ENCODE assay signal across 9 cellular contexts in genomic region chr11:119382101-119382500, GRCh38. TPM values are rescaled to one million over a fixed set of nuclear protein-coding genes. Genes with fewer than 3 reads are reported as not detected.
DNase-seq lines count a peak whose midpoint lies in the region; ATAC-seq and TF ChIP-seq lines count a peak whose summit lies in the region.
"Had no signal": no experiment of that assay in that cellular context is flagged by ENCODE, and none has a peak within 500 bp of the region (broad histone marks: within the 10 kb centered on the region; RNA-seq: fewer than 3 reads in every experiment).

No MANE protein-coding gene starts in this region.

- ATAC-seq in HG03095 (IDR thresholded peaks at IDR 0.05; ENCODE audit: unreplicated experiment) = no peak
- no peak for ATAC-seq in HG03139 (IDR thresholded peaks at IDR 0.05; ENCODE audit: unreplicated experiment)

- no peak for TF ChIP-seq POLR2A in breast epithelium (IDR thresholded peaks at IDR 0.05)

- peak overlapping the region; percentile 81 for H3K4me3 ChIP-seq in ACC112 (ENCODE audit: low read depth, low read length)
- peak overlapping the region; percentile 54 for H3K4me3 ChIP-seq in H7 (ENCODE audit: insufficient read depth, low read depth, low read length)
- peak overlapping the region; percentile 43 to 68 (median 55) for H3K4me3 ChIP-seq in breast epithelium
- peak overlapping the region; percentile 47 for H3K4me3 ChIP-seq in mesodermal cell (ENCODE audit: extremely low read depth, insufficient read depth, low read length, poor library complexity, severe bottlenecking)

- H3K9me3 ChIP-seq in breast epithelium (no peaks in the 10 kb centered on the region), mesodermal cell (ENCODE audit: control insufficient read depth, low read length) (no peaks in the 10 kb centered on the region)

- H3K79me2 ChIP-seq in ACC112 (ENCODE audit: control insufficient read depth, insufficient read depth, low read length, unreplicated experiment) = no peaks in the 10 kb centered on the region

- TF ChIP-seq CTCF in breast epithelium (IDR thresholded peaks at IDR 0.05) = no peak

- WGBS in mesodermal cell (ENCODE audit: insufficient coverage in 2 of 2), 2 experiments = 28 to 33% methylated on average over 9 of the region's 9 CpGs

- DNase-seq in H7 (no peak), breast epithelium (ENCODE audit: low spot score in 2 of 2) (peak in 1 of 2 donors; percentile 35), hypothalamus (lab: John Stamatoyannopoulos, UW) (no peak)
- no peak for DNase-seq in activated naive CD4-positive, alpha-beta T cell treated with Interleukin-2 at 50 U/mL for 16 hours

- H3K27ac ChIP-seq in ACC112 (ENCODE audit: low read depth, low read length) = 0 out of 2 replicates have a peak overlapping the region, but pooled peaks have one; percentile 14
- peak overlapping the region; percentile 41 to 89 for H3K27ac ChIP-seq in breast epithelium
- H3K27ac ChIP-seq in mesodermal cell (ENCODE audit: low read depth, low read length, severe bottlenecking) = no peak overlapping the region

- intact Hi-C loops in breast epithelium (cut with DNase I; ENCODE audit: low total_unique reads) = no loop called here

- no peaks in the 10 kb centered on the region for H3K36me3 ChIP-seq in ACC112 (ENCODE audit: insufficient read depth, low read length)
- no peaks in the 10 kb centered on the region for H3K36me3 ChIP-seq in H7 (replicated peaks; ENCODE audit: control insufficient read depth, insufficient read depth, low read length)
- no peaks in the 10 kb centered on the region for H3K36me3 ChIP-seq in breast epithelium
- H3K36me3 ChIP-seq in mesodermal cell (ENCODE audit: control insufficient read depth, insufficient read depth, low read length) = no peaks in the 10 kb centered on the region

- H3K27me3 ChIP-seq in ACC112 (ENCODE audit: insufficient read depth, low read length) = peaks cover 16% of the 10 kb centered on the region; the same call in 1 of the 2 replicates
- peaks cover 20% of the 10 kb centered on the region for H3K27me3 ChIP-seq in H7 (ENCODE audit: control insufficient read depth, insufficient read depth, low read length)
- H3K27me3 ChIP-seq in breast epithelium = no peaks in the 10 kb centered on the region

- H3K4me1 ChIP-seq in ACC112 (ENCODE audit: control insufficient read depth, insufficient read depth, low read length, unreplicated experiment) (peaks cover 14% of the 10 kb centered on the region), breast epithelium (peaks cover 0 to 16% of the 10 kb centered on the region in 2 donors), mesodermal cell (ENCODE audit: control insufficient read depth, insufficient read depth, low read length, poor library complexity, severe bottlenecking) (peaks cover 31% of the 10 kb centered on the region)

- H2AFZ ChIP-seq in ACC112 (ENCODE audit: low read length, unreplicated experiment) = peak overlapping the region; percentile 72

RNA-seq across cellular contexts. Expression of gene USP2, which starts 0.6 kb away (rescaled TPM):
- total RNA-seq in H7 (2014; rRNA removed; shearing (Covaris generic)) = 2.7 and 2.8 TPM in 2 replicates
- total RNA-seq in breast epithelium = 1 to 10 TPM in 2 of 3 donors, under 1 TPM in 1; 0.48 to 3.8 (median 2.0) TPM
- polyA plus RNA-seq in mesodermal cell (2013, experiment 1 of 2) = 1.8 TPM
- polyA plus RNA-seq in mesodermal cell (2013, experiment 2 of 2) = 1.9 TPM

RNA-seq across cellular contexts. Expression of gene MFRP, which starts 35.6 kb away (rescaled TPM):
- not detected in 2 replicates for total RNA-seq in H7 (2014; rRNA removed; shearing (Covaris generic))
- total RNA-seq in breast epithelium = under 1 TPM in 1 of 3 donors, not detected in 2; 0.16 TPM
- polyA plus RNA-seq in mesodermal cell (2013, experiment 1 of 2) = not detected
- 0.10 TPM for polyA plus RNA-seq in mesodermal cell (2013, experiment 2 of 2)
- total RNA-seq: dermis microvascular lymphatic vessel endothelial cell had no signal

RNA-seq across cellular contexts. Expression of gene THY1, which starts 40.9 kb away (rescaled TPM):
- 305 and 319 TPM in 2 replicates for total RNA-seq in H7 (2014; rRNA removed; shearing (Covaris generic))
- total RNA-seq in breast epithelium = 10 to 100 TPM in 2 of 3 donors, 1 to 10 TPM in 1; 8.5 to 26.3 (median 23.8) TPM
- 229 TPM for polyA plus RNA-seq in mesodermal cell (2013, experiment 1 of 2)
- polyA plus RNA-seq in mesodermal cell (2013, experiment 2 of 2) = 146 TPM

RNA-seq across cellular contexts. Expression of gene C1QTNF5, which starts 41.4 kb away (rescaled TPM):
- 2.1 TPM in 2 replicates for total RNA-seq in H7 (2014; rRNA removed; shearing (Covaris generic))
- total RNA-seq in breast epithelium = 10 to 100 TPM; 14.3 to 55.0 (median 38.0) TPM
- polyA plus RNA-seq in mesodermal cell (2013, experiment 1 of 2) = 18.2 TPM
- 16.6 TPM for polyA plus RNA-seq in mesodermal cell (2013, experiment 2 of 2)

RNA-seq across cellular contexts. Expression of gene RNF26, which starts 47.8 kb away (rescaled TPM):
- total RNA-seq in H7 (2014; rRNA removed; shearing (Covaris generic)) = 26.4 and 28.9 TPM in 2 replicates
- 10 to 100 TPM in 1 of 3 donors, 1 to 10 TPM in 2; 8.8 to 11.2 (median 9.7) TPM for total RNA-seq in breast epithelium
- polyA plus RNA-seq in mesodermal cell (2013, experiment 1 of 2) = 52.6 TPM
- polyA plus RNA-seq in mesodermal cell (2013, experiment 2 of 2) = 50.2 TPM

Comparison
In these comparisons a context has a peak if more than half of its experiments do, and no peak if none do; other contexts are left out.
1. RNA of gene THY1, which starts 40.9 kb away (total RNA-seq): 305 to 319 TPM in H7; 8.5 to 26.3 TPM in breast epithelium; every median in the first group is over 10 times any median in the second.
2. Peak in every context shown above with its lines, with median percentiles within 50 percentile points of each other: H3K4me3 ChIP-seq.